ENCODE assay signal across 8 cellular contexts in the genomic region with DNA sequence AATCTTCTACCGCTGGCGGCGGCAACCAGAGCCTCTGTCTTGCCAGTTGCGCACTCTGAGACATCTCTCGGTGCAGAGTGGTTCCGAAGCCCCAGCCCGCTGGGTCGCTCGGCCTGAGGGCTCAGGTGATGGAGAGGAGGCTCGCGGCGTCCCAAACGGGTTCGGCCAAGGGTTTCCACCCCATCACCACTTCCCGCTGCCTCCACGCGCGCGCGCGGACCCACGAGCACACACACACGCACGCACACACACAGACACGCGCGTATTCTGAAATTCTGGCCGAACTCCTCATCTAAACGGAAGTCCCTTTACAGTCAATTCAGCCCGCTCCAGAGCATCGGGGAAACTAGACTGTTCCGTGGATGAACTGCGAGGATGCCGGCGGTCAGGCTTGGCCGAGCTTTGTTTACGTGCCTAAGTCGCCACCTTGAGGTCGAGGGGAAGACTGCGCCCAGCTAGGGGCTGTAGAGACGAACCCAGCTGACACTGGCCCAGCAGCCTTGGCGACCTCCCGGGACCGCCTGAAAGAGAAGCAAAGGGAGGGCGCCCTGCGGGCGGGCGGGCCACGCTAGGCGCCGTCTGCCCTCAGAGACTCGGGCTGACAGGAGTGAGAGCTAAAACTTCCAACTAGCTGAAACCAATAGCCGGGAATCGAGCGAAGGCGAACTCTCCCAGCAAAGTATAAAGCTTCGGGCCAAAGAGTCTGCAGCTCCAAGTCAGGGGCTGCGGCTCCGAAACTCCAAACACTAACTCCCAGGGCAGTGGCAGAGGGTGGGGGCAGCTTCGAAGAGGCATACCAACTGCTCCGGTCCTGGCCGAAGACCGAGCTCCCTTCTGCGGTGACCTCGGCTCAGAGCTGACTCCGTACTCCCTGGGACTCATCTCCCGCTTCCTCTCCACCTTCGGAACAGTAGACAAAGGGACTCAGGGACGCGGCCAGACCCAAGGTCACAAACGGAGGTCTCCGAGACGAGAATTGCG.
DNase-seq lines count a peak whose midpoint lies in the region; ATAC-seq, FAIRE-seq and TF ChIP-seq lines count a peak whose summit lies in the region.

No MANE protein-coding gene starts in this region.

- FAIRE-seq in D721Med (lab: Jason Lieb, UNC): no peak

- H3K27ac ChIP-seq in mucosa of rectum (ENCODE audit: low read depth in 2 of 2, low read length in 2 of 2): peak overlapping the region; percentile 25 to 41

- peak; percentile 99 for TF ChIP-seq CTCF in D721Med (IDR thresholded peaks at IDR 0.05; ENCODE audit: insufficient read depth, missing control alignments)

- H3K4me1 ChIP-seq in mucosa of rectum (ENCODE audit: control insufficient read depth in 2 of 2, insufficient read depth in 2 of 2, low read length in 2 of 2): peaks cover 5 to 11% of the 10 kb centered on the region in 2 donors

- peak overlapping the region; percentile 41 to 42 for H3K9ac ChIP-seq in mucosa of rectum (ENCODE audit: low read depth in 1 of 2, low read length in 2 of 2)

- no peak overlapping the region for H3K27ac Mint-ChIP-seq in stimulated activated memory B cell treated with anti-CD40 and anti-IgM and Interleukin-4, amounts not matched to agents 10 μg/mL and 1 μg/mL and 100 μg/mL, for 72 hours

- DNase-seq in D721Med (ENCODE audit: insufficient read length, low spot score) (peak; percentile 68), HS-27A (ENCODE audit: low read depth) (peak; percentile 51), NCI-H82 treated with DMSO at 0.1 percent for 48 hours (lab: John Stamatoyannopoulos, UW; ENCODE audit: unreplicated experiment) (peak; percentile 58)
- DNase-seq in activated CD8-positive, alpha-beta memory T cell treated with anti-CD3 and anti-CD28 coated beads, Interleukin-2, amount 50 U/mL, for 48 hours: peak; percentile 82

- H3K27me3 Mint-ChIP-seq in stimulated activated memory B cell treated with anti-CD40 and anti-IgM and Interleukin-4, amounts not matched to agents 10 μg/mL and 1 μg/mL and 100 μg/mL, for 72 hours: peaks cover 9% of the 10 kb centered on the region

- peak overlapping the region; percentile 60 for H3K4me3 Mint-ChIP-seq in stimulated activated memory B cell treated with anti-CD40 and anti-IgM and Interleukin-4, amounts not matched to agents 10 μg/mL and 1 μg/mL and 100 μg/mL, for 72 hours

- H3K4me3 ChIP-seq in mucosa of rectum (ENCODE audit: low read length in 2 of 2): peak overlapping the region; percentile 67 to 68

- peaks cover 23% of the 10 kb centered on the region for H3K4me1 Mint-ChIP-seq in stimulated activated memory B cell treated with anti-CD40 and anti-IgM and Interleukin-4, amounts not matched to agents 10 μg/mL and 1 μg/mL and 100 μg/mL, for 72 hours

- no peaks in the 10 kb centered on the region for H3K36me3 Mint-ChIP-seq in stimulated activated memory B cell treated with anti-CD40 and anti-IgM and Interleukin-4, amounts not matched to agents 10 μg/mL and 1 μg/mL and 100 μg/mL, for 72 hours

- peak; percentile 100 for ATAC-seq in GM21390 (IDR thresholded peaks at IDR 0.05; ENCODE audit: unreplicated experiment)
- peak; percentile 96 for ATAC-seq in esophagus mucosa
- peak; percentile 76 for ATAC-seq in stimulated activated memory B cell treated with anti-CD40 and anti-IgM and Interleukin-4, amounts not matched to agents 10 μg/mL and 1 μg/mL and 100 μg/mL, for 72 hours

- no peaks in the 10 kb centered on the region for H3K36me3 ChIP-seq in mucosa of rectum (ENCODE audit: control insufficient read depth in 2 of 2, insufficient read depth in 2 of 2, low read length in 2 of 2)

- H3K9me3 Mint-ChIP-seq in stimulated activated memory B cell treated with anti-CD40 and anti-IgM and Interleukin-4, amounts not matched to agents 10 μg/mL and 1 μg/mL and 100 μg/mL, for 72 hours: no peaks in the 10 kb centered on the region

- H3K27me3 ChIP-seq in mucosa of rectum (ENCODE audit: control insufficient read depth in 2 of 2, insufficient read depth in 2 of 2, low read length in 2 of 2): peaks cover 64 to 67% of the 10 kb centered on the region in 2 donors

- H3K9me3 ChIP-seq in mucosa of rectum (ENCODE audit: control insufficient read depth in 2 of 2, low read length in 2 of 2): no peaks in the 10 kb centered on the region

Comparison
In these comparisons a context has a peak if more than half of its experiments do, and no peak if none do; other contexts are left out.
1. Peak in every context shown above with its lines: DNase-seq, ATAC-seq, H3K4me3 ChIP-seq and H3K27ac ChIP-seq.